ENCODE assay signal across 27 cellular contexts in genomic region chr7:132392713-132393112, GRCh38.
"Had no signal": no experiment of that assay in that cellular context is flagged by ENCODE, and none has a peak within 500 bp of the region (broad histone marks: within the 10 kb centered on the region; RNA-seq: fewer than 3 reads in every experiment).

No MANE protein-coding gene starts in this region.

- H3K4me1 ChIP-seq: adrenal gland, psoas muscle had no signal

- H3K27me3 ChIP-seq: adrenal gland, ascending aorta, brain microvascular endothelial cell, heart left ventricle, ovary, right atrium auricular region, tibial artery had no signal

- H3K36me3 Mint-ChIP-seq: activated naive CD8-positive, alpha-beta T cell; natural killer cell treated with Interleukin-12 subunit alpha and Interleukin-12 subunit beta and Interleukin-15 and Interleukin-18, amount 100 ng/mL, for 72 hours had no signal

- H3K4me3 ChIP-seq: adrenal gland, ascending aorta, dorsolateral prefrontal cortex, heart left ventricle, ovary, psoas muscle, right atrium auricular region, tibial artery had no signal

- H3K9me3 ChIP-seq: adrenal gland, ascending aorta, heart left ventricle, neutrophil, ovary, psoas muscle, right atrium auricular region, tibial artery had no signal

- H3K36me3 ChIP-seq: adrenal gland, ascending aorta, brain microvascular endothelial cell, heart left ventricle, neutrophil, ovary, right atrium auricular region, tibial artery had no signal

- H3K27me3 Mint-ChIP-seq: activated naive CD8-positive, alpha-beta T cell; activated T-cell treated with anti-CD3 and anti-CD28 coated beads, Interleukin-2, amount 50 U/mL, for 24 hours; stimulated activated naive CD8-positive, alpha-beta T cell treated with anti-CD3 and anti-CD28 coated beads, Interleukin-15, Interleukin-2, amounts not matched to agents 100 ng/mL and 50 ng/mL, for 24 hours had no signal

- FAIRE-seq: colon, endothelial cell of umbilical vein, islet of Langerhans had no signal

- H3K9me3 Mint-ChIP-seq: activated T-cell treated with anti-CD3 and anti-CD28 coated beads, Interleukin-2, amount 50 U/mL, for 24 hours; activated T-helper 2 cell treated with anti-CD3 and anti-CD28 coated beads, Interferon-gamma antibody, Interleukin-2, Interleukin-4, amounts not matched to agents 10 μg/mL and 5 μg/mL and 100 μg/mL, durations not matched to agents 14 hours and 24 hours and 36 hours; effector memory CD8-positive, alpha-beta T cell; natural killer cell treated with Interleukin-12 subunit alpha and Interleukin-12 subunit beta and Interleukin-15 and Interleukin-18, amount 100 ng/mL, for 72 hours; stimulated activated naive CD8-positive, alpha-beta T cell treated with anti-CD3 and anti-CD28 coated beads, Interleukin-15, Interleukin-2, amounts not matched to agents 100 ng/mL and 50 ng/mL, for 24 hours had no signal

- H3K27ac Mint-ChIP-seq: activated naive CD8-positive, alpha-beta T cell; activated T-cell treated with anti-CD3 and anti-CD28 coated beads, Interleukin-2, amount 50 U/mL, for 24 hours; activated T-helper 2 cell treated with anti-CD3 and anti-CD28 coated beads, Interferon-gamma antibody, Interleukin-2, Interleukin-4, amounts not matched to agents 10 μg/mL and 5 μg/mL and 100 μg/mL, durations not matched to agents 14 hours and 24 hours and 36 hours; effector memory CD8-positive, alpha-beta T cell; natural killer cell treated with Interleukin-12 subunit alpha and Interleukin-12 subunit beta and Interleukin-15 and Interleukin-18, amount 100 ng/mL, for 72 hours; stimulated activated naive CD8-positive, alpha-beta T cell treated with anti-CD3 and anti-CD28 coated beads, Interleukin-15, Interleukin-2, amounts not matched to agents 100 ng/mL and 50 ng/mL, for 24 hours had no signal

- H3K27ac ChIP-seq: adrenal gland, brain microvascular endothelial cell, dorsolateral prefrontal cortex, neutrophil, ovary, psoas muscle, tibial artery had no signal

- DNase-seq: activated CD4-positive, alpha-beta T cell treated with anti-CD3 and anti-CD28 coated beads for 1 hour; activated CD4-positive, alpha-beta T cell treated with anti-CD3 and anti-CD28 coated beads, Interleukin-2, amount 50 U/mL, for 1 hour; activated CD8-positive, alpha-beta memory T cell treated with anti-CD3 and anti-CD28 coated beads, Interleukin-2, amount 50 U/mL, for 4 hours; activated naive CD4-positive, alpha-beta T cell; activated T-cell treated with anti-CD3 and anti-CD28 coated beads, Interleukin-2, amount 50 U/mL, for 24 hours; adrenal gland; brain microvascular endothelial cell; dorsolateral prefrontal cortex; effector memory CD8-positive, alpha-beta T cell; heart left ventricle; midbrain; ovary; psoas muscle; stimulated activated CD4-positive, alpha-beta T cell treated with anti-CD3 and anti-CD28 coated beads, Interleukin-4, amount 100 ng/mL, for 24 hours; T-helper 2 cell; tibial artery had no signal

- ATAC-seq: effector memory CD8-positive, alpha-beta T cell; esophagus mucosa; natural killer cell treated with Interleukin-12 subunit alpha and Interleukin-12 subunit beta and Interleukin-15 and Interleukin-18, amount 100 ng/mL, for 72 hours; psoas muscle had no signal

- H3K4me3 Mint-ChIP-seq: activated naive CD8-positive, alpha-beta T cell; activated T-cell treated with anti-CD3 and anti-CD28 coated beads, Interleukin-2, amount 50 U/mL, for 24 hours; effector memory CD8-positive, alpha-beta T cell; natural killer cell treated with Interleukin-12 subunit alpha and Interleukin-12 subunit beta and Interleukin-15 and Interleukin-18, amount 100 ng/mL, for 72 hours; stimulated activated naive CD8-positive, alpha-beta T cell treated with anti-CD3 and anti-CD28 coated beads, Interleukin-15, Interleukin-2, amounts not matched to agents 100 ng/mL and 50 ng/mL, for 24 hours had no signal
